In the genomic region with DNA sequence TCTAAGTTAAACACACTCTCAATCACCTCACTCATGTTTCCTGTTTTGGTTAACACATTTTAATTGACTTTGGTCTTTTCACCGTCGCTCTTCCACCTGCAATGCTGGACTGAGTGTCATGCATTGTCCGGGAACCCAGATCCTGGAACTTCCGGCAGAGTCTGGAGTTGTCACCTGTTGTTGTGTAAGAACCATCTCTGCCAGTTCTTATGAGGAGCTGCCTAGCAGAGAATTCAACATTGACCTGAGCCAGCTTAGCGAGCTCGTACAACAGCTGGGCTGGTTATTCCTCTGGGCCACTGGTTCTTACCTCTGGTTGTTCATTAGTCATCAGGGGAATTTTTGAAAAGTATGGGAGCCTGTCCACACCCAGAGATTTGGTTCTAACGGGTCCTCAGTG, we compare ENCODE assay signal across 19 cellular contexts.
"Had no signal": no experiment of that assay in that cellular context is flagged by ENCODE, and none has a peak within 500 bp of the region (broad histone marks: within the 10 kb centered on the region; RNA-seq: fewer than 3 reads in every experiment).

No MANE protein-coding gene starts in this region.

- ATAC-seq: left lobe of liver; naive thymus-derived CD4-positive, alpha-beta T cell had no signal

- FAIRE-seq: colon, frontal cortex, keratinocyte, TTC549 had no signal

- H3K4me3 ChIP-seq: adrenal gland, cardiac muscle cell, tibial artery, uterus had no signal

- H3K9me3 ChIP-seq: adrenal gland, tibial artery, uterus had no signal

- H3K27me3 ChIP-seq: adrenal gland, cardiac muscle cell, tibial artery, uterus had no signal

- H3K4me1 ChIP-seq: adrenal gland, tibial artery, uterus had no signal

- DNase-seq: activated B cell treated with CpG ODN at 0.5 μM for 24 hours; activated CD4-positive, alpha-beta T cell treated with anti-CD3 and anti-CD28 coated beads, Interleukin-2, amount 10 ng/mL, durations not matched to agents 24 days and 14 days; activated naive CD4-positive, alpha-beta T cell treated with anti-CD3 and anti-CD28 coated beads for 36 hours; activated T-cell treated with anti-CD3 and anti-CD28 coated beads, Interleukin-2, amount 50 U/mL, for 1 hour; adrenal gland; nucleus accumbens; posterior cingulate gyrus; stimulated activated CD4-positive, alpha-beta T cell treated with anti-CD3 and anti-CD28 coated beads, Interleukin-2, amount 100 ng/mL, for 48 hours; stimulated activated naive CD4-positive, alpha-beta T cell; SW 1271; tibial artery; uterus had no signal

- H3K36me3 ChIP-seq: adrenal gland, cardiac muscle cell, tibial artery, uterus had no signal

- H3K27ac ChIP-seq: adrenal gland, cardiac muscle cell, tibial artery, uterus had no signal
